6 cellular contexts compared by ENCODE assay signal in the genomic region with DNA sequence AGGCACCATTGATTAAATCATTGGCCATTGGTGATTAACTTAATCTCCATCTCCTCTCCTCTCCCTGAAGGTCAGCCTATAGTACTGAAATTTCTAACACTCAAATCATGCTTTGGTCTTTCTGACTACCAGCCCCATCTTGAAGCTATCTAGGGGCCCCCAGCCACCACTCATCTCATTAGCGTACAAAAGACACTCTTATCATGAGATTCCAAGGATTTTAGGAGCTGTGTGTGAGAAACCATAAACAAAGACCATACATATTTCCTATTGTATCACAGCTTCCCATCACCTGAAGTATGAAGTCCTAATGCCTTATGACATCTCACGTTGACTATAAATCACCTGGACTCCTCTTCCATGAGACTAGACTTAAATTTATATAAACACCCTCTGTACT.
"Had no signal": no experiment of that assay in that cellular context is flagged by ENCODE, and none has a peak within 500 bp of the region (broad histone marks: within the 10 kb centered on the region; RNA-seq: fewer than 3 reads in every experiment).

No MANE protein-coding gene starts in this region.

- DNase-seq: H9, HCEC 1CT had no signal

- ATAC-seq: GM23338, HepG2 had no signal

- H3K27ac ChIP-seq: HL-60 had no signal

- H3K4me3 ChIP-seq: GM23338 had no signal

- H3K9me3 Mint-ChIP-seq: GM23338, H9, IgD-negative memory B cell had no signal

- H3K4me2 ChIP-seq: GM23338 had no signal

- H2AFZ ChIP-seq: GM23338 had no signal

- H3K36me3 Mint-ChIP-seq: IgD-negative memory B cell had no signal

- H3K27ac Mint-ChIP-seq: GM23338, IgD-negative memory B cell had no signal

- H3K4me3 Mint-ChIP-seq: GM23338, H9, IgD-negative memory B cell had no signal
